Comparison of ENCODE assay signal across 8 cellular contexts in the genomic region with DNA sequence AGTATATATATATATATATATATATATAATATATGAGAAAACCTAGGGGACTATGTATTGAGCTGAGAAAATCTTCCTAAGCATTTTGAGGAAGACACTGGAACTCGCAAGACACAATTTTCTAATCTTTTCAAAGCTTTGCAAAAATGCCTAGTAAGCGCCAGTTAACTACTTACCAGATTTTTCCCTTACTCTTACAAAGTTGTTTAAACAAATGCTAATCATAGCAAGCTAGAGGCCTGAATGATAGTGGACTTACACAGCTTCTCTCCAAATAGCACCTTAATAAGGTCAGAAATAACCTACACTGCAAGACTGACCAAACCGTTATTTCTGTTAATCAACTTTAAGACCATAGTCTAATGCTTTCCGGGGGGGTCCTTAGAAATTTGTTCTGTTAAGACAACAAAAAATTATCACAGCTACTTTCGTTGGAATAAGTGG. TPM values are rescaled to one million over a fixed set of nuclear protein-coding genes. Genes with fewer than 3 reads are reported as not detected.
DNase-seq lines count a peak whose midpoint lies in the region; ATAC-seq and TF ChIP-seq lines count a peak whose summit lies in the region.

No MANE protein-coding gene starts in this region.

- POLR2A ChIA-PET in Panc1 (lab: Charles Lee), result interaction anchor here (0.7 to 9.8 kb wide), 7 partner anchors 10 to 1837 kb away, joined by 3 to 207 read pairs (median 10); a partner anchor contains a TSS

- DNase-seq in activated CD8-positive, alpha-beta memory T cell treated with anti-CD3 and anti-CD28 coated beads, Interleukin-2, amount 10 ng/mL, durations not matched to agents 7 days and 5 days, result no peak
- no peak for DNase-seq in activated CD8-positive, alpha-beta memory T cell treated with anti-CD3 and anti-CD28 coated beads for 24 hours
- DNase-seq in Panc1 (ENCODE audit: low read depth, low spot score) (no peak), epithelial cell of esophagus (ENCODE audit: low read depth) (no peak), spleen (no peak), NCI-H2227 (lab: John Stamatoyannopoulos, UW; ENCODE audit: unreplicated experiment) (no peak)
- DNase-seq in activated effector memory CD4-positive, alpha-beta T cell treated with Interleukin-2 at 50 U/mL for 16 hours, result no peak

- no peaks in the 10 kb centered on the region for H3K9me3 ChIP-seq in Panc1 (ENCODE audit: control insufficient read depth, insufficient read depth, low read depth, low read length)
- no peaks in the 10 kb centered on the region for H3K9me3 ChIP-seq in spleen

- TF ChIP-seq POLR2A in spleen (IDR thresholded peaks at IDR 0.05), result no peak

- peaks cover 42% of the 10 kb centered on the region for H3K4me1 ChIP-seq in Panc1 (ENCODE audit: control insufficient read depth, insufficient read depth, low read length)
- peaks cover 10 to 63% (median 35%) of the 10 kb centered on the region in 6 donors for H3K4me1 ChIP-seq in spleen

- H3K27me3 ChIP-seq in Panc1 (ENCODE audit: control insufficient read depth, insufficient read depth, low read length), result no peaks in the 10 kb centered on the region
- H3K27me3 ChIP-seq in spleen (replicated peaks in 1 of 7), result no peaks in the 10 kb centered on the region

- peak overlapping the region; percentile 84 to 91 for H3K4me3 ChIP-seq in Panc1 (ENCODE audit: low read depth in 2 of 2, low read length in 2 of 2)
- peak overlapping the region; percentile 63 for H3K4me3 ChIP-seq in epithelial cell of esophagus (ENCODE audit: low read length)
- peak overlapping the region in 4 of 8 donors; percentile 46 to 72 (median 46) for H3K4me3 ChIP-seq in spleen

- CTCF ChIA-PET in activated CD8-positive, alpha-beta memory T cell treated with anti-CD3 and anti-CD28 coated beads, Interleukin-2, amount 10 ng/mL, durations not matched to agents 7 days and 5 days (lab: Charles Lee), result interaction anchor here (1.0 to 4.2 kb wide), 7 partner anchors 9 to 66 kb away, joined by 3 to 47 read pairs (median 9); a partner anchor contains a TSS
- CTCF ChIA-PET in Panc1 (lab: Charles Lee), result no interaction called here

- in situ Hi-C loops in Panc1 (cut with HindIII; ENCODE audit: low pct_unique_long_range_greater_than_20kb, low sequenced_read_pairs), result no loop called here

- H3K27ac ChIP-seq in Panc1 (ENCODE audit: low read length) (peak overlapping the region; percentile 100), spleen (peak overlapping the region; percentile 57 to 96 (median 95))

- no peaks in the 10 kb centered on the region for H3K36me3 ChIP-seq in Panc1 (ENCODE audit: control insufficient read depth, insufficient read depth, low read length)
- no peaks in the 10 kb centered on the region for H3K36me3 ChIP-seq in spleen

- TF ChIP-seq CTCF in Panc1 (IDR thresholded peaks at IDR 0.05) (no peak), epithelial cell of esophagus (IDR thresholded peaks at IDR 0.05; ENCODE audit: insufficient read depth, low read depth, low read length, missing control alignments) (no peak), spleen (IDR thresholded peaks at IDR 0.05 in 8 of 11, conservative IDR thresholded peaks at IDR 0.05 in 3 of 11) (no peak)

- peaks cover 12% of the 10 kb centered on the region for H3K27me3 Mint-ChIP-seq in activated CD8-positive, alpha-beta memory T cell treated with anti-CD3 and anti-CD28 coated beads, Interleukin-2, amount 10 ng/mL, durations not matched to agents 7 days and 5 days

- intact Hi-C loops in Panc1 (cut with micrococcal nuclease; ENCODE audit: unreplicated experiment) (no loop called here), spleen (cut with DNase I; ENCODE audit: low total_unique reads) (no loop called here)

- no peak for ATAC-seq in activated CD8-positive, alpha-beta memory T cell treated with anti-CD3 and anti-CD28 coated beads, Interleukin-2, amount 10 ng/mL, durations not matched to agents 7 days and 5 days
- ATAC-seq in Panc1 (no peak), GM21423 (IDR thresholded peaks at IDR 0.05; ENCODE audit: unreplicated experiment) (no peak)

- H3K4me3 Mint-ChIP-seq in activated CD8-positive, alpha-beta memory T cell treated with anti-CD3 and anti-CD28 coated beads, Interleukin-2, amount 10 ng/mL, durations not matched to agents 7 days and 5 days, result peak overlapping the region; percentile 78

- WGBS in spleen, 5 donors, result 25 to 30% (median 28%) methylated on average over 5 of the region's 5 CpGs

- H3K27ac Mint-ChIP-seq in activated CD8-positive, alpha-beta memory T cell treated with anti-CD3 and anti-CD28 coated beads, Interleukin-2, amount 10 ng/mL, durations not matched to agents 7 days and 5 days, result peak overlapping the region; percentile 99

- peaks cover 74% of the 10 kb centered on the region for H3K4me1 Mint-ChIP-seq in activated CD8-positive, alpha-beta memory T cell treated with anti-CD3 and anti-CD28 coated beads, Interleukin-2, amount 10 ng/mL, durations not matched to agents 7 days and 5 days

- no peaks in the 10 kb centered on the region for H3K9me3 Mint-ChIP-seq in activated CD8-positive, alpha-beta memory T cell treated with anti-CD3 and anti-CD28 coated beads, Interleukin-2, amount 10 ng/mL, durations not matched to agents 7 days and 5 days (ENCODE audit: low read depth)

- no TSS peak for BruUV-seq in Panc1 (replicated peaks; lab: Mats Ljungman, UMichigan)

- peaks cover 10% of the 10 kb centered on the region for H3K36me3 Mint-ChIP-seq in activated CD8-positive, alpha-beta memory T cell treated with anti-CD3 and anti-CD28 coated beads, Interleukin-2, amount 10 ng/mL, durations not matched to agents 7 days and 5 days

RNA-seq across cellular contexts. Expression of a gene that starts 56.1 kb away (rescaled TPM):
- total RNA-seq in activated CD8-positive, alpha-beta memory T cell treated with anti-CD3 and anti-CD28 coated beads, Interleukin-2, amount 10 ng/mL, durations not matched to agents 7 days and 5 days, result 1 to 10 TPM; 1.6 to 3.4 TPM
- total RNA-seq in Panc1 (2021; ENCODE audit: unreplicated experiment) (12.1 TPM), spleen (10 to 100 TPM; 12.4 to 30.3 (median 19.0) TPM)
- polyA plus RNA-seq in Panc1 (2012; ENCODE audit: insufficient read length), result 17.7 TPM
- 1 to 10 TPM; 2.4 to 3.5 (median 2.8) TPM for polyA plus RNA-seq in spleen
